In the genomic region with DNA sequence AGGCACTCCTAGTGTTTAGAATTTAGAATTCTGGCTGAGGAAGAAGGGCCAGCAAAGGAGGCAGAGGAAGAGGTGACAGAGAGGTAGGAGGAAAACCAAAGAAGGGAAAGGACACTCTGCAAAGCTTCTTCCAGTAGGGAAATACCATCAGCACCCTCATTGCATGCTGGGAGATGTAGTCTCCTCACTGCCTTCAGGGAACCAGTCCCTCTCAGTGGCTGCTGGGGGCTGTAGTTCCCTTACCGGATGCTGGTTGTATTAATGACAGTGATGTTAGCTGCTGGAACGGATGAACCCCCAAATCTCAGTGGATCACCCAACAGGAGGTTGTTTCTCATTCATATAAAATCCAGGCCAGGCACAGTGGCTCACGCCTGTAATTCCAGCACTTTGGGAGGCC, we compare ENCODE assay signal across 8 cellular contexts. TPM values are rescaled to one million over a fixed set of nuclear protein-coding genes. Genes with fewer than 3 reads are reported as not detected.
DNase-seq lines count a peak whose midpoint lies in the region; ATAC-seq and TF ChIP-seq lines count a peak whose summit lies in the region.
"Had no signal": no experiment of that assay in that cellular context is flagged by ENCODE, and none has a peak within 500 bp of the region (broad histone marks: within the 10 kb centered on the region; RNA-seq: fewer than 3 reads in every experiment).

No MANE protein-coding gene starts in this region.

- H3K4me3 ChIP-seq in cardiac muscle cell (no peak overlapping the region), right atrium auricular region (no peak overlapping the region)
- H3K4me3 ChIP-seq: dorsolateral prefrontal cortex, thoracic aorta had no signal

- peak overlapping the region; percentile 9 for H3K27ac Mint-ChIP-seq in osteocyte (ENCODE audit: unreplicated experiment)

- H3K36me3 Mint-ChIP-seq in osteocyte (ENCODE audit: unreplicated experiment): no peaks in the 10 kb centered on the region

- no peak for ATAC-seq in HG02763 (IDR thresholded peaks at IDR 0.05; ENCODE audit: unreplicated experiment)

- H3K9me3 ChIP-seq in cardiac muscle cell (ENCODE audit: low read depth): no peaks in the 10 kb centered on the region
- no peaks in the 10 kb centered on the region for H3K9me3 ChIP-seq in right atrium auricular region
- H3K9me3 ChIP-seq: thoracic aorta had no signal

- no peaks in the 10 kb centered on the region for H3K36me3 ChIP-seq in cardiac muscle cell
- no peaks in the 10 kb centered on the region for H3K36me3 ChIP-seq in right atrium auricular region
- H3K36me3 ChIP-seq: thoracic aorta had no signal

- in situ Hi-C loops in T47D (cut with HindIII; ENCODE audit: low pct_unique_long_range_greater_than_20kb, low sequenced_read_pairs): no loop called here

- H3K27ac ChIP-seq in cardiac muscle cell: no peak overlapping the region
- no peak overlapping the region for H3K27ac ChIP-seq in right atrium auricular region
- H3K27ac ChIP-seq: dorsolateral prefrontal cortex, thoracic aorta had no signal

- H3K27me3 ChIP-seq in cardiac muscle cell (no peaks in the 10 kb centered on the region), right atrium auricular region (no peaks in the 10 kb centered on the region)

- H3K27me3 Mint-ChIP-seq in osteocyte (ENCODE audit: unreplicated experiment): peaks cover 2% of the 10 kb centered on the region

- DNase-seq in cardiac muscle cell (ENCODE audit: low read depth in 1 of 2, low spot score in 1 of 2) (peak; percentile 77), right atrium auricular region (ENCODE audit: low spot score) (no peak), NCI-H226 (peak; percentile 60), T47D (ENCODE audit: low read depth in 1 of 2, low spot score in 1 of 2) (peak; percentile 67 to 74), osteocyte (ENCODE audit: extremely low spot score, unreplicated experiment) (no peak)

- no peak overlapping the region for H3K4me3 Mint-ChIP-seq in osteocyte (ENCODE audit: unreplicated experiment)

- H3K4me1 ChIP-seq in cardiac muscle cell (ENCODE audit: low read depth): no peaks in the 10 kb centered on the region
- H3K4me1 ChIP-seq in right atrium auricular region: peaks cover 0 to 2% of the 10 kb centered on the region in 2 donors

- H3K4me1 Mint-ChIP-seq in osteocyte (ENCODE audit: unreplicated experiment): peaks cover 13% of the 10 kb centered on the region

- H3K9me3 Mint-ChIP-seq in osteocyte (ENCODE audit: unreplicated experiment): no peaks in the 10 kb centered on the region

- TF ChIP-seq CTCF in cardiac muscle cell (IDR thresholded peaks at IDR 0.05; ENCODE audit: low read depth, low read length) (no peak), right atrium auricular region (IDR thresholded peaks at IDR 0.05) (no peak), osteocyte (IDR thresholded peaks at IDR 0.05) (no peak)

RNA-seq across cellular contexts. Expression of gene GRIN2D, which starts 10.1 kb away (rescaled TPM):
- total RNA-seq in cardiac muscle cell (2.7 and 3.2 TPM in 2 replicates), right atrium auricular region (under 1 TPM; 0.31 to 0.33 TPM), osteocyte (0.68 and 1.2 TPM in 2 replicates)
- 3.5 and 3.9 TPM in 2 replicates for polyA plus RNA-seq in cardiac muscle cell

RNA-seq across cellular contexts. Expression of gene KDELR1, which starts 12.3 kb away (rescaled TPM):
- 137 and 159 TPM in 2 replicates for total RNA-seq in cardiac muscle cell
- 186 and 218 TPM in 2 replicates for polyA plus RNA-seq in cardiac muscle cell
- total RNA-seq in right atrium auricular region: 10 to 100 TPM; 74.1 to 82.0 TPM
- 267 and 275 TPM in 2 replicates for total RNA-seq in osteocyte

RNA-seq across cellular contexts. Expression of gene SYNGR4, which starts 39.4 kb away (rescaled TPM):
- total RNA-seq in cardiac muscle cell: 0.57 TPM in 1 of 2 replicates, not detected in the other
- not detected in 2 replicates for polyA plus RNA-seq in cardiac muscle cell
- not detected for total RNA-seq in right atrium auricular region
- not detected in 2 replicates for total RNA-seq in osteocyte
- total RNA-seq: thoracic aorta had no signal

RNA-seq across cellular contexts. Expression of gene TMEM143, which starts 39.9 kb away (rescaled TPM):
- 17.9 and 29.8 TPM in 2 replicates for total RNA-seq in cardiac muscle cell
- 38.5 and 68.5 TPM in 2 replicates for polyA plus RNA-seq in cardiac muscle cell
- 10 to 100 TPM; 20.4 to 43.8 TPM for total RNA-seq in right atrium auricular region
- total RNA-seq in osteocyte: 9.1 and 12.3 TPM in 2 replicates

RNA-seq across cellular contexts. Expression of gene GRWD1, which starts 42.2 kb away (rescaled TPM):
- 24.2 and 36.5 TPM in 2 replicates for total RNA-seq in cardiac muscle cell
- 36.3 and 38.6 TPM in 2 replicates for polyA plus RNA-seq in cardiac muscle cell
- total RNA-seq in right atrium auricular region: 10 to 100 TPM; 10.8 to 19.8 TPM
- 36.2 and 38.4 TPM in 2 replicates for total RNA-seq in osteocyte

Comparison
In these comparisons a context has a peak if more than half of its experiments do, and no peak if none do; other contexts are left out.
1. DNase-seq: peak in cardiac muscle cell (2 of 2), NCI-H226 (single experiment) and T47D (2 of 2); none in right atrium auricular region (single experiment) and osteocyte (single experiment).